In the genomic region with DNA sequence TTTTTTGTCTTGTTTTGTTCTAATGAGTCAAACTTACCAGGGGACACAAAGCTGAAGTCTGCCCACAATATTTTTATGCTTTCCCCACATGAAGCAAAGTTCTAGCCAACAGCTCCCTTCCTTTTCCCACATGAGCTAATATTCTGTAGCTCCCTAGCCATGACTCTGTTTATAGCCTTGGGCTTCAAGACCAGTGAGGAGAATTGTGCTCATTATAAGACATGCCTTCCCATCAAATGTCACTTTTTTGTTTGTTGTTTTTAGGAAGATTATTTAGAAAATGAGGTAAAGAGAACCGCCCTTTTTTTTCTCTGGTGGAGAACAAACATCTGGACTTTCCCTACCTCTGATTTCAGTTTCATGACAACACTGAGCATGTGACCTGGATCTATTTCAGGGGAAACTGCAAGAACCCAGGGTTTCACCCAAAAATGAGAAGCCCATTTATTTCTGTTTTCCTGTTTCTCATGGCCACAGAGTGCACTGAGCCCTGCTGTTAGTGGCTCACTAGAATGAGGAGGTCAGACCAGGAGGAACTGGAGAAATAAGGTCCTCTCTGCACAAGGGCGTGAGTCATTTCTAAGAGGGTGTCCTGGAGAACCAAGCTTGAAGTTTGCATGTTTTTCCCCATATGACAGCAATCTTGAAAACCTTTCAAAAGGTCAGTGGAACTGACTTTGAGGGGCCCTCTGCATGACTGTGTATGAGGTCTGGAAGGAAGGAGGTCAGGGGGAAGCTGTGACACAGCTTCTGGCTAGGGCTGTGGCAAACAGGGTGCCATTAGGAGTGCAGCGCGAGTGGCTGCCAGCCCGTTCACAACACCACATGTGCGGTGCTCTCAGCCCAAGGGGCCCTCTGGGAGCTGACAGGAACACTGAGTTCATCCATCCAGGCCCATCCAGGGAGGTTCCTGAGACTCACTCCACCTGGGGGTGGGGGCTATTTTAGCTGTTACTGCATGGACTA, we compare ENCODE assay signal across 9 cellular contexts. TPM values are rescaled to one million over a fixed set of nuclear protein-coding genes. Genes with fewer than 3 reads are reported as not detected.
DNase-seq lines count a peak whose midpoint lies in the region; ATAC-seq and FAIRE-seq lines count a peak whose summit lies in the region.
"Had no signal": no experiment of that assay in that cellular context is flagged by ENCODE, and none has a peak within 500 bp of the region (broad histone marks: within the 10 kb centered on the region; RNA-seq: fewer than 3 reads in every experiment).

No MANE protein-coding gene starts in this region.

- no peak overlapping the region for H3K4me3 ChIP-seq in skin epidermis
- H3K4me3 ChIP-seq in H7 (ENCODE audit: insufficient read depth, low read depth, low read length) = no peak overlapping the region
- H3K4me3 ChIP-seq: A549 had no signal

- ATAC-seq in GM21737 (IDR thresholded peaks at IDR 0.05; ENCODE audit: unreplicated experiment) = peak; percentile 75
- ATAC-seq: A549 had no signal

- H3K27me3 ChIP-seq in H7 (ENCODE audit: control insufficient read depth, insufficient read depth, low read length) = no peaks in the 10 kb centered on the region

- H3K27ac ChIP-seq in skin epidermis = peak overlapping the region in 15 of 21 experiments; percentile 13 to 74 (median 57)
- H3K27ac ChIP-seq: A549 had no signal

- DNase-seq in NCI-H2171 treated with DMSO at 0.1 percent for 48 hours (lab: John Stamatoyannopoulos, UW) = peak; percentile 17
- no peak for DNase-seq in NCI-H2171 (lab: John Stamatoyannopoulos, UW)
- peak; percentile 32 for DNase-seq in M059J (ENCODE audit: low read depth)
- DNase-seq in effector CD4-positive, alpha-beta T cell = no peak
- no peak for DNase-seq in H7

- no peaks in the 10 kb centered on the region; the same call in 1 of the 2 replicates for H3K36me3 ChIP-seq in H7 (replicated peaks; ENCODE audit: control insufficient read depth, insufficient read depth, low read length)

- FAIRE-seq in endometrium (lab: Jason Lieb, UNC) = peak; percentile 90
- FAIRE-seq: A549 had no signal

RNA-seq across cellular contexts. Expression of gene CHST7, which starts 55.1 kb away (rescaled TPM):
- total RNA-seq in M059J (2014; rRNA removed; shearing (Covaris generic)) = 11.0 and 17.4 TPM in 2 replicates
- total RNA-seq in H7 (2014; rRNA removed; shearing (Covaris generic)) = 47.2 and 55.7 TPM in 2 replicates

Comparison
In these comparisons a context has a peak if more than half of its experiments do, and no peak if none do; other contexts are left out.
1. DNase-seq: peak in NCI-H2171 treated with DMSO at 0.1 percent for 48 hours (single experiment) and M059J (single experiment); none in NCI-H2171 (single experiment), effector CD4-positive, alpha-beta T cell (single experiment) and H7 (single experiment).